21 cellular contexts compared by ENCODE assay signal in genomic region chr3:196444495-196444894, GRCh38.
"Had no signal": no experiment of that assay in that cellular context is flagged by ENCODE, and none has a peak within 500 bp of the region (broad histone marks: within the 10 kb centered on the region; RNA-seq: fewer than 3 reads in every experiment).

No MANE protein-coding gene starts in this region.

- ATAC-seq: activated CD4-positive, CD25-positive, alpha-beta regulatory T cell treated with anti-CD3 and anti-CD28 coated beads, Interleukin-2, amount 50 U/mL, for 24 hours; activated CD8-positive, alpha-beta memory T cell treated with anti-CD3 and anti-CD28 coated beads, Interleukin-2, amount 10 ng/mL, durations not matched to agents 7 days and 5 days; activated CD8-positive, alpha-beta T cell treated with anti-CD3 and anti-CD28 coated beads for 36 hours; activated naive CD8-positive, alpha-beta T cell treated with anti-CD3 and anti-CD28 coated beads, Interleukin-2, amount 50 U/mL, for 24 hours; foreskin keratinocyte; left colon; naive thymus-derived CD4-positive, alpha-beta T cell; psoas muscle had no signal

- H3K36me3 ChIP-seq: right atrium auricular region, tibial artery had no signal

- H3K4me1 ChIP-seq: foreskin keratinocyte, psoas muscle, right atrium auricular region, tibial artery had no signal

- H3K9me3 ChIP-seq: psoas muscle, right atrium auricular region, tibial artery had no signal

- H3K4me3 ChIP-seq: psoas muscle, right atrium auricular region, tibial artery had no signal

- FAIRE-seq: keratinocyte had no signal

- H3K27ac Mint-ChIP-seq: activated CD4-positive, alpha-beta T cell treated with anti-CD3 and anti-CD28 coated beads, Interleukin-2, amount 10 ng/mL, durations not matched to agents 24 days and 14 days; activated CD8-positive, alpha-beta memory T cell treated with anti-CD3 and anti-CD28 coated beads, Interleukin-2, amount 10 ng/mL, durations not matched to agents 7 days and 5 days; activated CD8-positive, alpha-beta T cell treated with anti-CD3 and anti-CD28 coated beads for 36 hours; activated naive CD8-positive, alpha-beta T cell treated with anti-CD3 and anti-CD28 coated beads, Interleukin-2, amount 50 U/mL, for 24 hours; stimulated activated naive CD8-positive, alpha-beta T cell treated with anti-CD3 and anti-CD28 coated beads, Interleukin-15, Interleukin-2, amounts not matched to agents 100 ng/mL and 50 ng/mL, for 24 hours had no signal

- H3K9me3 Mint-ChIP-seq: activated CD4-positive, alpha-beta T cell treated with anti-CD3 and anti-CD28 coated beads, Interleukin-2, amount 10 ng/mL, durations not matched to agents 24 days and 14 days; activated CD8-positive, alpha-beta T cell treated with anti-CD3 and anti-CD28 coated beads for 36 hours; activated naive CD8-positive, alpha-beta T cell treated with anti-CD3 and anti-CD28 coated beads, Interleukin-2, amount 50 U/mL, for 24 hours; naive thymus-derived CD4-positive, alpha-beta T cell; stimulated activated naive CD8-positive, alpha-beta T cell treated with anti-CD3 and anti-CD28 coated beads, Interleukin-15, Interleukin-2, amounts not matched to agents 100 ng/mL and 50 ng/mL, for 24 hours had no signal

- H3K27me3 Mint-ChIP-seq: activated CD4-positive, alpha-beta T cell treated with anti-CD3 and anti-CD28 coated beads, Interleukin-2, amount 10 ng/mL, durations not matched to agents 24 days and 14 days; activated CD8-positive, alpha-beta memory T cell treated with anti-CD3 and anti-CD28 coated beads, Interleukin-2, amount 10 ng/mL, durations not matched to agents 7 days and 5 days; activated CD8-positive, alpha-beta T cell treated with anti-CD3 and anti-CD28 coated beads for 36 hours; activated naive CD8-positive, alpha-beta T cell treated with anti-CD3 and anti-CD28 coated beads, Interleukin-2, amount 50 U/mL, for 24 hours; naive thymus-derived CD4-positive, alpha-beta T cell; stimulated activated naive CD8-positive, alpha-beta T cell treated with anti-CD3 and anti-CD28 coated beads, Interleukin-15, Interleukin-2, amounts not matched to agents 100 ng/mL and 50 ng/mL, for 24 hours had no signal

- H3K27ac ChIP-seq: foreskin keratinocyte, psoas muscle, right atrium auricular region, tibial artery, VCaP had no signal

- DNase-seq: activated CD4-positive, alpha-beta T cell treated with anti-CD3 and anti-CD28 coated beads, Interleukin-2, amount 10 ng/mL, durations not matched to agents 24 days and 14 days; activated CD8-positive, alpha-beta memory T cell treated with anti-CD3 and anti-CD28 coated beads, Interleukin-2, amount 10 ng/mL, durations not matched to agents 7 days and 5 days; activated CD8-positive, alpha-beta T cell treated with anti-CD3 and anti-CD28 coated beads for 36 hours; activated effector memory CD4-positive, alpha-beta T cell treated with anti-CD3 and anti-CD28 coated beads, Interleukin-2, amount 50 U/mL, for 16 hours; activated naive CD4-positive, alpha-beta T cell treated with anti-CD3 and anti-CD28 coated beads, Interleukin-2, amount 50 U/mL, for 16 hours; activated naive CD8-positive, alpha-beta T cell treated with anti-CD3 and anti-CD28 coated beads, Interleukin-2, amount 50 U/mL, for 24 hours; activated T-cell treated with anti-CD3 and anti-CD28 coated beads for 4 hours; cortex of kidney; mesendoderm; naive thymus-derived CD4-positive, alpha-beta T cell; psoas muscle; stimulated activated CD4-positive, alpha-beta T cell treated with anti-CD3 and anti-CD28 coated beads, Interleukin-12 subunit alpha, Interleukin-12 subunit beta, amount 100 ng/mL, for 4 hours; stimulated activated CD4-positive, alpha-beta T cell treated with anti-CD3 and anti-CD28 coated beads, Interleukin-4, amount 100 ng/mL, for 4 hours; tibial artery had no signal

- H3K36me3 Mint-ChIP-seq: activated CD8-positive, alpha-beta memory T cell treated with anti-CD3 and anti-CD28 coated beads, Interleukin-2, amount 10 ng/mL, durations not matched to agents 7 days and 5 days; naive thymus-derived CD4-positive, alpha-beta T cell had no signal

- H3K27me3 ChIP-seq: foreskin keratinocyte, right atrium auricular region, tibial artery had no signal

- H3K4me3 Mint-ChIP-seq: activated CD4-positive, alpha-beta T cell treated with anti-CD3 and anti-CD28 coated beads, Interleukin-2, amount 10 ng/mL, durations not matched to agents 24 days and 14 days; activated CD8-positive, alpha-beta memory T cell treated with anti-CD3 and anti-CD28 coated beads, Interleukin-2, amount 10 ng/mL, durations not matched to agents 7 days and 5 days; activated CD8-positive, alpha-beta T cell treated with anti-CD3 and anti-CD28 coated beads for 36 hours; activated naive CD8-positive, alpha-beta T cell treated with anti-CD3 and anti-CD28 coated beads, Interleukin-2, amount 50 U/mL, for 24 hours; naive thymus-derived CD4-positive, alpha-beta T cell; stimulated activated naive CD8-positive, alpha-beta T cell treated with anti-CD3 and anti-CD28 coated beads, Interleukin-15, Interleukin-2, amounts not matched to agents 100 ng/mL and 50 ng/mL, for 24 hours had no signal
